8 cellular contexts compared by ENCODE assay signal in genomic region chr17:75289832-75290337, GRCh38. TPM values are rescaled to one million over a fixed set of nuclear protein-coding genes. Genes with fewer than 3 reads are reported as not detected.
A peak's percentile ranks its signal among the peaks of the same experiment; 100 is the strongest.
DNase-seq lines count a peak whose midpoint lies in the region; ATAC-seq and TF ChIP-seq lines count a peak whose summit lies in the region.

No MANE protein-coding gene starts in this region.

- H3K4me1 Mint-ChIP-seq in osteocyte (ENCODE audit: unreplicated experiment) (peaks cover 7% of the 10 kb centered on the region), type B pancreatic cell (ENCODE audit: unreplicated experiment) (peaks cover 10% of the 10 kb centered on the region)

- H3K27ac Mint-ChIP-seq in osteocyte (ENCODE audit: unreplicated experiment), result peak overlapping the region; percentile 99
- H3K27ac Mint-ChIP-seq in type B pancreatic cell, result peak overlapping the region; percentile 98

- H3K9me3 Mint-ChIP-seq in osteocyte (ENCODE audit: unreplicated experiment), result no peaks in the 10 kb centered on the region
- no peaks in the 10 kb centered on the region for H3K9me3 Mint-ChIP-seq in type B pancreatic cell

- peaks cover 3% of the 10 kb centered on the region for H3K36me3 Mint-ChIP-seq in osteocyte (ENCODE audit: unreplicated experiment)
- no peaks in the 10 kb centered on the region for H3K36me3 Mint-ChIP-seq in type B pancreatic cell

- peak; percentile 19 for TF ChIP-seq CTCF in fibroblast of villous mesenchyme (IDR thresholded peaks at IDR 0.05; ENCODE audit: insufficient read depth, low read depth, low read length)
- TF ChIP-seq CTCF in osteocyte (IDR thresholded peaks at IDR 0.05), result no peak
- TF ChIP-seq CTCF in type B pancreatic cell (conservative IDR thresholded peaks at IDR 0.05), result no peak

- DNase-seq in Daoy (ENCODE audit: low read depth) (peak; percentile 57), H7 (no peak), NOMO-1 (lab: John Stamatoyannopoulos, UW; ENCODE audit: unreplicated experiment in 2 of 2) (peak; percentile 67 to 89), activated T-helper 1 cell treated with Interleukin-2 at 50 U/mL for 16 hours (ENCODE audit: low read depth) (peak; percentile 29), fibroblast of villous mesenchyme (ENCODE audit: low read depth) (peak; percentile 89), osteocyte (ENCODE audit: extremely low spot score, unreplicated experiment) (no peak), type B pancreatic cell (ENCODE audit: extremely low spot score, unreplicated experiment) (no peak)

- H3K27me3 ChIP-seq in H7 (ENCODE audit: control insufficient read depth, insufficient read depth, low read length), result no peaks in the 10 kb centered on the region

- H3K4me3 Mint-ChIP-seq in osteocyte (ENCODE audit: unreplicated experiment) (peak overlapping the region; percentile 96), type B pancreatic cell (peak overlapping the region; percentile 99)

- no peak for ATAC-seq in GM18868 (IDR thresholded peaks at IDR 0.05; ENCODE audit: unreplicated experiment)

- H3K27me3 Mint-ChIP-seq in osteocyte (ENCODE audit: unreplicated experiment) (no peaks in the 10 kb centered on the region), type B pancreatic cell (no peaks in the 10 kb centered on the region)

- H3K4me3 ChIP-seq in H7 (ENCODE audit: insufficient read depth, low read depth, low read length), result peak overlapping the region; percentile 51
- H3K4me3 ChIP-seq in fibroblast of villous mesenchyme (ENCODE audit: low read depth, low read length), result peak overlapping the region; percentile 88

- H3K36me3 ChIP-seq in H7 (replicated peaks; ENCODE audit: control insufficient read depth, insufficient read depth, low read length), result peaks cover 9% of the 10 kb centered on the region

RNA-seq across cellular contexts. Expression of gene SLC25A19, which starts 0.7 kb away (rescaled TPM):
- total RNA-seq in Daoy (2014; rRNA removed; shearing (Covaris generic)), result 19.4 and 30.9 TPM in 2 replicates
- total RNA-seq in H7 (2014; rRNA removed; shearing (Covaris generic)), result 25.7 and 31.0 TPM in 2 replicates
- total RNA-seq in fibroblast of villous mesenchyme (5.5 and 7.8 TPM in 2 replicates), osteocyte (8.6 and 12.3 TPM in 2 replicates), type B pancreatic cell (ENCODE audit: low replicate concordance) (17.0 and 17.8 TPM in 2 replicates)

RNA-seq across cellular contexts. Expression of gene MIF4GD, which starts 18.9 kb away (rescaled TPM):
- 6.7 and 9.4 TPM in 2 replicates for total RNA-seq in Daoy (2014; rRNA removed; shearing (Covaris generic))
- 28.0 TPM in 2 replicates for total RNA-seq in H7 (2014; rRNA removed; shearing (Covaris generic))
- total RNA-seq in fibroblast of villous mesenchyme (6.0 and 6.4 TPM in 2 replicates), osteocyte (25.4 and 27.9 TPM in 2 replicates), type B pancreatic cell (ENCODE audit: low replicate concordance) (11.9 and 16.6 TPM in 2 replicates)

RNA-seq across cellular contexts. Expression of gene MRPS7, which starts 28.2 kb away (rescaled TPM):
- 90.2 and 92.2 TPM in 2 replicates for total RNA-seq in Daoy (2014; rRNA removed; shearing (Covaris generic))
- total RNA-seq in H7 (2014; rRNA removed; shearing (Covaris generic)), result 128 and 166 TPM in 2 replicates
- 57.0 and 70.8 TPM in 2 replicates for total RNA-seq in fibroblast of villous mesenchyme
- total RNA-seq in osteocyte, result 49.6 and 50.4 TPM in 2 replicates
- 67.0 and 70.9 TPM in 2 replicates for total RNA-seq in type B pancreatic cell (ENCODE audit: low replicate concordance)

RNA-seq across cellular contexts. Expression of gene GGA3, which starts 28.5 kb away (rescaled TPM):
- 10.4 and 12.4 TPM in 2 replicates for total RNA-seq in Daoy (2014; rRNA removed; shearing (Covaris generic))
- total RNA-seq in H7 (2014; rRNA removed; shearing (Covaris generic)), result 30.8 and 34.8 TPM in 2 replicates
- total RNA-seq in fibroblast of villous mesenchyme (13.2 and 14.2 TPM in 2 replicates), osteocyte (34.3 and 34.6 TPM in 2 replicates), type B pancreatic cell (ENCODE audit: low replicate concordance) (49.7 and 64.4 TPM in 2 replicates)

Comparison
In these comparisons a context has a peak if more than half of its experiments do, and no peak if none do; other contexts are left out.
1. DNase-seq: peak in Daoy (single experiment), NOMO-1 (2 of 2), activated T-helper 1 cell treated with Interleukin-2 at 50 U/mL for 16 hours (single experiment) and fibroblast of villous mesenchyme (single experiment); none in H7 (single experiment), osteocyte (single experiment) and type B pancreatic cell (single experiment).